Comparison of ENCODE assay signal across 24 cellular contexts in genomic region chr20:18313410-18313809, GRCh38.
"Had no signal": no experiment of that assay in that cellular context is flagged by ENCODE, and none has a peak within 500 bp of the region (broad histone marks: within the 10 kb centered on the region; RNA-seq: fewer than 3 reads in every experiment).

No MANE protein-coding gene starts in this region.

- H3K27ac ChIP-seq: ascending aorta, body of pancreas, PC-9, SK-N-MC had no signal

- H3K27ac Mint-ChIP-seq: activated B cell treated with CpG ODN at 0.5 μM for 24 hours; activated CD4-positive, alpha-beta memory T cell treated with anti-CD3 and anti-CD28 coated beads for 36 hours; activated CD4-positive, alpha-beta T cell treated with anti-CD3 and anti-CD28 coated beads, Interleukin-2, amount 10 ng/mL, durations not matched to agents 24 days and 14 days; activated naive CD4-positive, alpha-beta T cell treated with anti-CD3 and anti-CD28 coated beads, Interleukin-2, amount 50 U/mL, for 72 hours; activated naive CD8-positive, alpha-beta T cell treated with anti-CD3 and anti-CD28 coated beads, Interleukin-2, amount 50 U/mL, for 24 hours; T-cell had no signal

- H3K27me3 ChIP-seq: ascending aorta, body of pancreas had no signal

- H2AFZ ChIP-seq: PC-9 had no signal

- DNase-seq: activated B cell treated with CpG ODN at 0.5 μM for 24 hours; activated CD4-positive, alpha-beta memory T cell treated with anti-CD3 and anti-CD28 coated beads for 36 hours; activated CD4-positive, alpha-beta T cell treated with anti-CD3 and anti-CD28 coated beads for 1 hour; activated CD4-positive, alpha-beta T cell treated with anti-CD3 and anti-CD28 coated beads, Interleukin-2, amount 10 ng/mL, durations not matched to agents 24 days and 14 days; activated CD8-positive, alpha-beta memory T cell treated with anti-CD3 and anti-CD28 coated beads for 24 hours; activated effector memory CD4-positive, alpha-beta T cell treated with anti-CD3 and anti-CD28 coated beads, Interleukin-2, amount 50 U/mL, for 16 hours; activated naive CD4-positive, alpha-beta T cell treated with Interleukin-2 at 50 U/mL for 16 hours; activated naive CD8-positive, alpha-beta T cell treated with anti-CD3 and anti-CD28 coated beads, Interleukin-2, amount 50 U/mL, for 24 hours; activated T-cell treated with anti-CD3 and anti-CD28 coated beads, Interleukin-2, amount 50 U/mL, for 4 hours; amniotic stem cell; body of pancreas; NCI-H1105 treated with DMSO at 0.1 percent for 48 hours; NCI-H1436 treated with DMSO at 0.1 percent for 48 hours; NCI-H187; NCI-H2081; NCI-H510A treated with DMSO at 0.1 percent for 48 hours; PC-9; SIG-M5; T-cell; T-helper 2 cell; T1000 had no signal

- H3K4me1 ChIP-seq: ascending aorta, body of pancreas had no signal

- H3K4me2 ChIP-seq: PC-9 had no signal

- H3K4me1 Mint-ChIP-seq: activated B cell treated with CpG ODN at 0.5 μM for 24 hours; activated CD4-positive, alpha-beta T cell treated with anti-CD3 and anti-CD28 coated beads, Interleukin-2, amount 10 ng/mL, durations not matched to agents 24 days and 14 days; activated naive CD8-positive, alpha-beta T cell treated with anti-CD3 and anti-CD28 coated beads, Interleukin-2, amount 50 U/mL, for 24 hours; T-cell had no signal

- H3K27me3 Mint-ChIP-seq: activated B cell treated with CpG ODN at 0.5 μM for 24 hours; activated CD4-positive, alpha-beta memory T cell treated with anti-CD3 and anti-CD28 coated beads for 36 hours; activated CD4-positive, alpha-beta T cell treated with anti-CD3 and anti-CD28 coated beads, Interleukin-2, amount 10 ng/mL, durations not matched to agents 24 days and 14 days; activated naive CD8-positive, alpha-beta T cell treated with anti-CD3 and anti-CD28 coated beads, Interleukin-2, amount 50 U/mL, for 24 hours; T-cell had no signal

- ATAC-seq: activated naive CD4-positive, alpha-beta T cell treated with anti-CD3 and anti-CD28 coated beads, Interleukin-2, amount 50 U/mL, for 72 hours; activated naive CD8-positive, alpha-beta T cell treated with anti-CD3 and anti-CD28 coated beads, Interleukin-2, amount 50 U/mL, for 24 hours; activated T-cell treated with anti-CD3 and anti-CD28 coated beads, Interleukin-2, amount 50 U/mL, for 4 hours; body of pancreas; T-cell had no signal

- H3K4me3 Mint-ChIP-seq: activated B cell treated with CpG ODN at 0.5 μM for 24 hours; activated CD4-positive, alpha-beta memory T cell treated with anti-CD3 and anti-CD28 coated beads for 36 hours; activated CD4-positive, alpha-beta T cell treated with anti-CD3 and anti-CD28 coated beads, Interleukin-2, amount 10 ng/mL, durations not matched to agents 24 days and 14 days; activated naive CD8-positive, alpha-beta T cell treated with anti-CD3 and anti-CD28 coated beads, Interleukin-2, amount 50 U/mL, for 24 hours; activated T-cell treated with anti-CD3 and anti-CD28 coated beads, Interleukin-2, amount 50 U/mL, for 4 hours; T-cell had no signal

- H3K9me3 Mint-ChIP-seq: activated B cell treated with CpG ODN at 0.5 μM for 24 hours; activated CD4-positive, alpha-beta memory T cell treated with anti-CD3 and anti-CD28 coated beads for 36 hours; activated CD4-positive, alpha-beta T cell treated with anti-CD3 and anti-CD28 coated beads, Interleukin-2, amount 10 ng/mL, durations not matched to agents 24 days and 14 days; activated naive CD8-positive, alpha-beta T cell treated with anti-CD3 and anti-CD28 coated beads, Interleukin-2, amount 50 U/mL, for 24 hours; activated T-cell treated with anti-CD3 and anti-CD28 coated beads, Interleukin-2, amount 50 U/mL, for 4 hours; T-cell had no signal

- H3K9me3 ChIP-seq: ascending aorta, body of pancreas had no signal

- H3K4me3 ChIP-seq: ascending aorta, body of pancreas, PC-9, SK-N-MC had no signal
